In the genomic region with DNA sequence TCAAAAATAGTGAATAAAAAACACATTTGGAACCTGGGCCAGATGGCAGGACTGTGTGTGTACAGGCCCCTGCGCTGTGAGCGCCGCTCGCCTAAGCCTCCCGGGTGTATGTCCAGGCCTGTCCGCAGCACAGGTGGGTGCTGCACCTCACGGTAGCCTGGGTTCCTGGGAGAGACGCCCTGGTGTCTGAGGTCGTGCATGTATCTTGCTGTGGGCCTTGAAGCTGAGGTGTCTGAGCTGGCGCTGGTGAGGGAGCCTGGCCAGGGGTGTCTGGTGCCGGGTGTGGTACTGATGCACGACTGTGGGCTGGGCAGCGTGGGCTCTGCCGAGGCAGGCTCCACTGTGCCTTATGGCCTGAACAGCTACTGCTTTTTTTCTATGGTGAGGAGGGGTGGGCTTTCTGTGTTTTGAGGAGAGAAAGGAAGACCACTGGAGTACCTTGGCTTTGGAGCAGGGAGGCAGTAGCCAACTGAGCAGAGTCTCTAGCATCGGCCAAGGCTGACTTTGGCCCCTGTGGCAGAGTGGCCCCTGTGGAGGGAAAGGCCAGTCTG, we compare ENCODE assay signal across 24 cellular contexts. TPM values are rescaled to one million over a fixed set of nuclear protein-coding genes. Genes with fewer than 3 reads are reported as not detected.
DNase-seq lines count a peak whose midpoint lies in the region; ATAC-seq, FAIRE-seq and TF ChIP-seq lines count a peak whose summit lies in the region.
"Had no signal": no experiment of that assay in that cellular context is flagged by ENCODE, and none has a peak within 500 bp of the region (broad histone marks: within the 10 kb centered on the region; RNA-seq: fewer than 3 reads in every experiment).

No MANE protein-coding gene starts in this region.

- H2AFZ ChIP-seq in GM12878 (ENCODE audit: control insufficient read depth, low read depth, low read length) = no peak overlapping the region

- H3K4me1 Mint-ChIP-seq in CD4-positive, CD25-positive, alpha-beta regulatory T cell = peaks cover 0 to 17% (median 7%) of the 10 kb centered on the region in 4 donors

- H3K4me3 ChIP-seq in CD4-positive, CD25-positive, alpha-beta regulatory T cell (ENCODE audit: low read depth, low read length) = no peak overlapping the region
- H3K4me3 ChIP-seq in GM12878 = no peak overlapping the region
- H3K4me3 ChIP-seq: ascending aorta, left ventricle myocardium inferior, psoas muscle, skin epidermis had no signal

- SMC1A ChIA-PET in GM12878 (lab: Charles Lee; ENCODE audit: uncharacterized antibody, unreplicated experiment) = no interaction called here

- H3K9me3 ChIP-seq in CD4-positive, CD25-positive, alpha-beta regulatory T cell (ENCODE audit: control insufficient read depth in 2 of 2, low read length in 2 of 2) = no peaks in the 10 kb centered on the region
- H3K9me3 ChIP-seq in GM12878 (replicated peaks; ENCODE audit: control insufficient read depth, insufficient read depth, low read length) = no peaks in the 10 kb centered on the region
- H3K9me3 ChIP-seq: ascending aorta, left ventricle myocardium inferior, psoas muscle had no signal

- in situ Hi-C loops in GM12878 (cut with MboI) = no loop called here

- H3K4me1 ChIP-seq in CD4-positive, CD25-positive, alpha-beta regulatory T cell (ENCODE audit: control insufficient read depth, insufficient read depth, low read length, poor library complexity, severe bottlenecking) = peaks cover 14% of the 10 kb centered on the region
- H3K4me1 ChIP-seq in GM12878 (ENCODE audit: control insufficient read depth, insufficient read depth, low read length) = peaks cover 4% of the 10 kb centered on the region; the same call in 1 of the 2 replicates

- no peak overlapping the region for H3K9ac ChIP-seq in GM12878 (ENCODE audit: control insufficient read depth, insufficient read depth, low read length)

- H3K36me3 ChIP-seq in CD4-positive, CD25-positive, alpha-beta regulatory T cell (ENCODE audit: control insufficient read depth, insufficient read depth, low read length) = peaks cover 32% of the 10 kb centered on the region
- peaks cover 20 to 31% of the 10 kb centered on the region in 2 experiments; a peak in 3 of 4 replicates for H3K36me3 ChIP-seq in GM12878 (ENCODE audit: control insufficient read depth in 2 of 2, insufficient read depth in 2 of 2, low read length in 1 of 2)

- TF ChIP-seq RAD21 in GM12878 (IDR thresholded peaks at IDR 0.05; ENCODE audit: insufficient read depth, low read depth, low read length) = no peak

- H3K4me3 Mint-ChIP-seq in CD4-positive, CD25-positive, alpha-beta regulatory T cell = peak overlapping the region in 3 of 4 donors; percentile 17 to 77 (median 45)

- TF ChIP-seq POLR2A in GM19193 (IDR thresholded peaks at IDR 0.05; ENCODE audit: extremely low read depth, insufficient read depth, insufficient read length) = peak; percentile 16
- TF ChIP-seq POLR2A in GM12878 (IDR thresholded peaks at IDR 0.05; ENCODE audit: low read depth, low read length) = peak; percentile 50; the same call in 1 of the 2 replicates

- no peak overlapping the region for H3K27ac ChIP-seq in CD4-positive, CD25-positive, alpha-beta regulatory T cell (ENCODE audit: insufficient read depth, low read length, poor library complexity, severe bottlenecking)
- no peak overlapping the region for H3K27ac ChIP-seq in GM12878 (ENCODE audit: control insufficient read depth, insufficient read depth)
- H3K27ac ChIP-seq: ascending aorta, psoas muscle, skin epidermis had no signal

- POLR2A ChIA-PET in GM12878 (lab: Charles Lee) = interaction anchor here (0.5 kb wide), 1 partner anchor 48 kb away, joined by 4 read pairs; no protein-coding TSS in a partner anchor

- ATAC-seq in CD4-positive, CD25-positive, alpha-beta regulatory T cell (ENCODE audit: low read depth in 2 of 2) = no peak
- ATAC-seq in GM12878 = no peak
- ATAC-seq: psoas muscle had no signal

- peak overlapping the region in 1 of 3 donors; percentile 36 for H3K27ac Mint-ChIP-seq in CD4-positive, CD25-positive, alpha-beta regulatory T cell

- no TSS peak for BruUV-seq in GM12878 (replicated peaks; lab: Mats Ljungman, UMichigan)

- no peak for DNase-seq in CD4-positive, CD25-positive, alpha-beta regulatory T cell
- DNase-seq in GM12878 (ENCODE audit: low read depth, low spot score) = no peak
- DNase-seq in NCI-H82 treated with DMSO at 0.1 percent for 48 hours (lab: John Stamatoyannopoulos, UW; ENCODE audit: unreplicated experiment) = no peak
- no peak for DNase-seq in iPS-NIHi11 (ENCODE audit: low spot score)
- DNase-seq: activated CD4-positive, alpha-beta T cell treated with anti-CD3 and anti-CD28 coated beads for 48 hours; activated CD8-positive, alpha-beta memory T cell treated with anti-CD3 and anti-CD28 coated beads, Interleukin-2, amount 50 U/mL, for 48 hours; activated gamma-delta T cell; DMS79 treated with DMSO at 0.1 percent for 48 hours; foreskin fibroblast; KG1; left ventricle myocardium inferior; NCI-H1694; OCI-M1; psoas muscle; SHP77 treated with DMSO at 0.1 percent for 48 hours; stimulated activated CD4-positive, alpha-beta T cell treated with anti-CD3 and anti-CD28 coated beads, Interleukin-2, amount 100 ng/mL, for 24 hours; stimulated activated naive CD4-positive, alpha-beta T cell; trophoblast cell had no signal

- CTCF ChIA-PET in GM12878 (lab: Yijun Ruan, JAX) = no interaction called here

- no peak for FAIRE-seq in GM12878 (lab: Jason Lieb, UNC)
- FAIRE-seq: H54 had no signal

- no peaks in the 10 kb centered on the region for H3K9me3 Mint-ChIP-seq in CD4-positive, CD25-positive, alpha-beta regulatory T cell

- TF ChIP-seq EP300 in GM12878 (IDR thresholded peaks at IDR 0.05; ENCODE audit: borderline replicate concordance in 1 of 2, control insufficient read depth in 1 of 2, low read depth in 2 of 2, low read length in 2 of 2) = no peak

- H3K27me3 ChIP-seq in CD4-positive, CD25-positive, alpha-beta regulatory T cell (ENCODE audit: control insufficient read depth, insufficient read depth, low read length) = no peaks in the 10 kb centered on the region
- H3K27me3 ChIP-seq in GM12878 (replicated peaks in 1 of 2; ENCODE audit: control insufficient read depth in 2 of 2, insufficient read depth in 2 of 2, low read length in 1 of 2) = no peaks in the 10 kb centered on the region
- H3K27me3 ChIP-seq: ascending aorta had no signal

- no peaks in the 10 kb centered on the region for H3K27me3 Mint-ChIP-seq in CD4-positive, CD25-positive, alpha-beta regulatory T cell

- peaks cover 4% of the 10 kb centered on the region for H3K36me3 Mint-ChIP-seq in CD4-positive, CD25-positive, alpha-beta regulatory T cell

- 89% methylated on average over 15 of the region's 15 CpGs for WGBS in GM12878 (ENCODE audit: insufficient coverage, insufficient replicate concordance, low lambda C conversion rate, missing lambda C conversion rate)

- RAD21 ChIA-PET in GM12878 (lab: Charles Lee; ENCODE audit: unreplicated experiment) = no interaction called here

- H3K79me2 ChIP-seq in GM12878 (ENCODE audit: control insufficient read depth, insufficient read depth, low read length) = peaks cover 9% of the 10 kb centered on the region

- no peak overlapping the region for H3K4me2 ChIP-seq in GM12878 (ENCODE audit: control insufficient read depth, insufficient read depth)

- intact Hi-C loops in GM12878 (cut with micrococcal nuclease; ENCODE audit: unreplicated experiment) = no loop called here

- no peak for TF ChIP-seq CTCF in GM12878 (IDR thresholded peaks at IDR 0.05 in 2 of 3, conservative IDR thresholded peaks at IDR 0.05 in 1 of 3; ENCODE audit: control insufficient read depth in 2 of 3, extremely low read depth in 1 of 3, insufficient read depth in 1 of 3, low read depth in 3 of 3, low read length in 3 of 3)

- no peaks in the 10 kb centered on the region for H4K20me1 ChIP-seq in GM12878 (ENCODE audit: control insufficient read depth, insufficient read depth)

RNA-seq across cellular contexts. Expression of a gene that starts 4.2 kb away (rescaled TPM):
- 76.7 TPM for total RNA-seq in CD4-positive, CD25-positive, alpha-beta regulatory T cell
- 1 to 10 TPM; 1.2 to 4.3 (median 1.6) TPM for polyA plus RNA-seq in CD4-positive, CD25-positive, alpha-beta regulatory T cell
- 17.6 and 19.0 TPM in 2 replicates for total RNA-seq in GM12878 (2013; cell fraction: nucleolus; rRNA removed)
- 8.8 and 11.7 TPM in 2 replicates for total RNA-seq in GM12878 (2014; rRNA removed)
- total RNA-seq in GM12878 (2014; rRNA removed; fragmentation: Illumina TruSeq; extraction: Trizol) = 3.9 and 4.7 TPM in 2 replicates
- total RNA-seq in GM12878 (2021) = 42.1 and 46.3 TPM in 2 replicates
- polyA plus RNA-seq in GM12878 (2011; ENCODE audit: low read depth) = 4.9 TPM
- polyA plus RNA-seq in GM12878 (2011; rRNA removed) = 4.2 and 6.7 TPM in 2 replicates
- 10.4 and 14.3 TPM in 2 replicates for polyA plus RNA-seq in GM12878 (2011; cell fraction: cytosol; rRNA removed)
- 150 and 193 TPM in 2 replicates for polyA plus RNA-seq in GM12878 (2011; cell fraction: nucleus; rRNA removed)
- polyA plus RNA-seq in GM12878 (2012) = 18.1 and 18.5 TPM in 2 replicates
- polyA plus RNA-seq in GM12878 (2014; fragmentation: Illumina TruSeq; extraction: Trizol) = 4.5 and 9.4 TPM in 2 replicates
- under 1 TPM; 0.03 to 0.13 TPM for polyA plus RNA-seq in GM12878 (2014; fragmentation: Nextera tagmentation; extraction: Ambion mirVana)
- polyA plus RNA-seq in GM12878 (2014; rRNA removed) = 42.4 and 48.7 TPM in 2 replicates
- polyA plus RNA-seq in GM12878 (2016; fragmentation: Nextera tagmentation; extraction: Ambion mirVana) = 1 to 10 TPM; 2.2 to 2.6 TPM
- polyA minus RNA-seq in GM12878 (2011; rRNA and poly(A)+ RNA removed) = 3.5 and 8.1 TPM in 2 replicates
- polyA minus RNA-seq in GM12878 (2011; cell fraction: cytosol; rRNA and poly(A)+ RNA removed) = 4.3 and 6.0 TPM in 2 replicates
- polyA minus RNA-seq in GM12878 (2011; cell fraction: nucleus; rRNA and poly(A)+ RNA removed) = 8.5 and 10.9 TPM in 2 replicates

RNA-seq across cellular contexts. Expression of a gene that starts 10.4 kb away (rescaled TPM):
- 75.2 TPM for total RNA-seq in CD4-positive, CD25-positive, alpha-beta regulatory T cell
- 10 to 100 TPM; 24.5 to 30.2 (median 28.1) TPM for polyA plus RNA-seq in CD4-positive, CD25-positive, alpha-beta regulatory T cell
- 84.7 and 99.7 TPM in 2 replicates for total RNA-seq in GM12878 (2013; cell fraction: nucleolus; rRNA removed)
- total RNA-seq in GM12878 (2014; rRNA removed) (81.0 and 88.7 TPM in 2 replicates), GM12878 (2014; rRNA removed; fragmentation: Illumina TruSeq; extraction: Trizol) (38.3 and 44.1 TPM in 2 replicates), GM12878 (2021) (81.2 and 94.6 TPM in 2 replicates)
- polyA plus RNA-seq in GM12878 (2011; ENCODE audit: low read depth) = 49.3 TPM
- polyA plus RNA-seq in GM12878 (2011; rRNA removed) (12.5 and 22.9 TPM in 2 replicates), GM12878 (2014; fragmentation: Illumina TruSeq; extraction: Trizol) (10.6 and 30.7 TPM in 2 replicates), GM12878 (2014; fragmentation: Nextera tagmentation; extraction: Ambion mirVana) (1 to 10 TPM in 1 of 2 experiments, under 1 TPM in 1; 0.29 to 4.8 TPM), GM12878 (2014; rRNA removed) (97.0 and 114 TPM in 2 replicates), GM12878 (2016; fragmentation: Nextera tagmentation; extraction: Ambion mirVana) (10 to 100 TPM; 71.7 to 87.3 TPM)
- 36.7 and 60.9 TPM in 2 replicates for polyA plus RNA-seq in GM12878 (2011; cell fraction: cytosol; rRNA removed)
- 293 and 316 TPM in 2 replicates for polyA plus RNA-seq in GM12878 (2011; cell fraction: nucleus; rRNA removed)
- 56.3 and 73.5 TPM in 2 replicates for polyA plus RNA-seq in GM12878 (2012)
- polyA minus RNA-seq in GM12878 (2011; rRNA and poly(A)+ RNA removed) = 28.7 and 53.2 TPM in 2 replicates
- 24.7 and 24.9 TPM in 2 replicates for polyA minus RNA-seq in GM12878 (2011; cell fraction: cytosol; rRNA and poly(A)+ RNA removed)
- polyA minus RNA-seq in GM12878 (2011; cell fraction: nucleus; rRNA and poly(A)+ RNA removed) = 62.1 and 105 TPM in 2 replicates

RNA-seq across cellular contexts. Expression of a gene that starts 11.5 kb away (rescaled TPM):
- total RNA-seq in CD4-positive, CD25-positive, alpha-beta regulatory T cell = 67.2 TPM
- 10 to 100 TPM; 80.7 to 93.9 (median 90.2) TPM for polyA plus RNA-seq in CD4-positive, CD25-positive, alpha-beta regulatory T cell
- 74.7 and 76.8 TPM in 2 replicates for total RNA-seq in GM12878 (2013; cell fraction: nucleolus; rRNA removed)
- total RNA-seq in GM12878 (2014; rRNA removed) = 415 and 441 TPM in 2 replicates
- 365 and 396 TPM in 2 replicates for total RNA-seq in GM12878 (2014; rRNA removed; fragmentation: Illumina TruSeq; extraction: Trizol)
- total RNA-seq in GM12878 (2021) = 378 and 379 TPM in 2 replicates
- polyA plus RNA-seq in GM12878 (2011; ENCODE audit: low read depth) = 113 TPM
- polyA plus RNA-seq in GM12878 (2011; rRNA removed) = 207 and 270 TPM in 2 replicates
- polyA plus RNA-seq in GM12878 (2011; cell fraction: cytosol; rRNA removed) = 417 and 421 TPM in 2 replicates
- 245 and 344 TPM in 2 replicates for polyA plus RNA-seq in GM12878 (2011; cell fraction: nucleus; rRNA removed)
- 160 and 180 TPM in 2 replicates for polyA plus RNA-seq in GM12878 (2012)
- polyA plus RNA-seq in GM12878 (2014; fragmentation: Illumina TruSeq; extraction: Trizol) = 301 and 393 TPM in 2 replicates
- polyA plus RNA-seq in GM12878 (2014; fragmentation: Nextera tagmentation; extraction: Ambion mirVana) = 100 to 1,000 TPM in 1 of 2 experiments, 10 to 100 TPM in 1; 55.3 to 137 TPM
- 512 and 514 TPM in 2 replicates for polyA plus RNA-seq in GM12878 (2014; rRNA removed)
- 100 to 1,000 TPM; 800 to 808 TPM for polyA plus RNA-seq in GM12878 (2016; fragmentation: Nextera tagmentation; extraction: Ambion mirVana)
- 168 and 187 TPM in 2 replicates for polyA minus RNA-seq in GM12878 (2011; rRNA and poly(A)+ RNA removed)
- 103 and 116 TPM in 2 replicates for polyA minus RNA-seq in GM12878 (2011; cell fraction: cytosol; rRNA and poly(A)+ RNA removed)
- polyA minus RNA-seq in GM12878 (2011; cell fraction: nucleus; rRNA and poly(A)+ RNA removed) = 36.8 and 71.0 TPM in 2 replicates

RNA-seq across cellular contexts. Expression of a gene that starts 23.5 kb away (rescaled TPM):
- 0.44 TPM for total RNA-seq in CD4-positive, CD25-positive, alpha-beta regulatory T cell
- polyA plus RNA-seq in CD4-positive, CD25-positive, alpha-beta regulatory T cell = not detected
- total RNA-seq in GM12878 (2013; cell fraction: nucleolus; rRNA removed) = not detected in 2 replicates
- total RNA-seq in GM12878 (2014; rRNA removed) = not detected in 2 replicates
- not detected in 2 replicates for total RNA-seq in GM12878 (2014; rRNA removed; fragmentation: Illumina TruSeq; extraction: Trizol)
- not detected in 2 replicates for total RNA-seq in GM12878 (2021)
- 0.18 TPM for polyA plus RNA-seq in GM12878 (2011; ENCODE audit: low read depth)
- not detected in 2 replicates for polyA plus RNA-seq in GM12878 (2011; rRNA removed)
- not detected in 2 replicates for polyA plus RNA-seq in GM12878 (2011; cell fraction: cytosol; rRNA removed)
- polyA plus RNA-seq in GM12878 (2011; cell fraction: nucleus; rRNA removed) = not detected in 2 replicates
- polyA plus RNA-seq in GM12878 (2012) = 0.10 TPM in 1 of 2 replicates, not detected in the other
- polyA plus RNA-seq in GM12878 (2014; fragmentation: Illumina TruSeq; extraction: Trizol) = not detected in 2 replicates
- not detected for polyA plus RNA-seq in GM12878 (2014; fragmentation: Nextera tagmentation; extraction: Ambion mirVana)
- not detected in 2 replicates for polyA plus RNA-seq in GM12878 (2014; rRNA removed)
- polyA plus RNA-seq in GM12878 (2016; fragmentation: Nextera tagmentation; extraction: Ambion mirVana) = not detected
- not detected in 2 replicates for polyA minus RNA-seq in GM12878 (2011; rRNA and poly(A)+ RNA removed)
- polyA minus RNA-seq in GM12878 (2011; cell fraction: cytosol; rRNA and poly(A)+ RNA removed) = not detected in 2 replicates
- polyA minus RNA-seq in GM12878 (2011; cell fraction: nucleus; rRNA and poly(A)+ RNA removed) = not detected in 2 replicates
- total RNA-seq: ascending aorta, epithelial cell of proximal tubule, left ventricle myocardium inferior had no signal
- polyA plus RNA-seq: neural cell had no signal

RNA-seq across cellular contexts. Expression of a gene that starts 47.4 kb away (rescaled TPM):
- 41.1 TPM for total RNA-seq in CD4-positive, CD25-positive, alpha-beta regulatory T cell
- 1 to 10 TPM; 2.7 to 6.6 (median 4.5) TPM for polyA plus RNA-seq in CD4-positive, CD25-positive, alpha-beta regulatory T cell
- 62.1 and 88.0 TPM in 2 replicates for total RNA-seq in GM12878 (2013; cell fraction: nucleolus; rRNA removed)
- total RNA-seq in GM12878 (2014; rRNA removed) (24.1 and 28.5 TPM in 2 replicates), GM12878 (2014; rRNA removed; fragmentation: Illumina TruSeq; extraction: Trizol) (15.4 and 17.3 TPM in 2 replicates), GM12878 (2021) (33.0 and 35.1 TPM in 2 replicates)
- 10.6 TPM for polyA plus RNA-seq in GM12878 (2011; ENCODE audit: low read depth)
- polyA plus RNA-seq in GM12878 (2011; rRNA removed) (15.0 and 17.1 TPM in 2 replicates), GM12878 (2014; fragmentation: Illumina TruSeq; extraction: Trizol) (14.1 and 17.9 TPM in 2 replicates), GM12878 (2014; fragmentation: Nextera tagmentation; extraction: Ambion mirVana) (1 to 10 TPM; 1.2 to 2.5 TPM), GM12878 (2014; rRNA removed) (27.8 and 29.7 TPM in 2 replicates), GM12878 (2016; fragmentation: Nextera tagmentation; extraction: Ambion mirVana) (10 to 100 TPM; 12.9 to 16.9 TPM)
- 18.7 and 20.5 TPM in 2 replicates for polyA plus RNA-seq in GM12878 (2011; cell fraction: cytosol; rRNA removed)
- polyA plus RNA-seq in GM12878 (2011; cell fraction: nucleus; rRNA removed) = 96.6 and 126 TPM in 2 replicates
- 13.6 and 18.8 TPM in 2 replicates for polyA plus RNA-seq in GM12878 (2012)
- polyA minus RNA-seq in GM12878 (2011; rRNA and poly(A)+ RNA removed) = 18.9 and 21.9 TPM in 2 replicates
- polyA minus RNA-seq in GM12878 (2011; cell fraction: cytosol; rRNA and poly(A)+ RNA removed) = 7.9 and 8.5 TPM in 2 replicates
- polyA minus RNA-seq in GM12878 (2011; cell fraction: nucleus; rRNA and poly(A)+ RNA removed) = 18.7 and 34.8 TPM in 2 replicates
